Comparison of ENCODE assay signal across 29 cellular contexts in genomic region chr20:50651676-50652075, GRCh38. TPM values are rescaled to one million over a fixed set of nuclear protein-coding genes. Genes with fewer than 3 reads are reported as not detected.
"Had no signal": no experiment of that assay in that cellular context is flagged by ENCODE, and none has a peak within 500 bp of the region (broad histone marks: within the 10 kb centered on the region; RNA-seq: fewer than 3 reads in every experiment).

No MANE protein-coding gene starts in this region.

- H3K27ac ChIP-seq: body of pancreas, pancreas, prostate gland, tibial nerve, VCaP had no signal

- H3K9me3 ChIP-seq: adrenal gland, body of pancreas, esophagus squamous epithelium, pancreas, prostate gland, tibial nerve had no signal

- H3K4me1 ChIP-seq: pancreas, prostate gland had no signal

- H3K4me3 ChIP-seq: adrenal gland, body of pancreas, esophagus squamous epithelium, pancreas, prostate gland, smooth muscle cell, tibial nerve had no signal

- DNase-seq: activated CD4-positive, alpha-beta T cell treated with anti-CD3 and anti-CD28 coated beads for 48 hours; activated CD4-positive, alpha-beta T cell treated with anti-CD3 and anti-CD28 coated beads, Interleukin-2, amount 50 U/mL, for 48 hours; activated CD8-positive, alpha-beta memory T cell treated with anti-CD3 and anti-CD28 coated beads for 24 hours; activated CD8-positive, alpha-beta memory T cell treated with anti-CD3 and anti-CD28 coated beads, Interleukin-2, amount 50 U/mL, for 4 hours; activated effector memory CD4-positive, alpha-beta T cell treated with anti-CD3 and anti-CD28 coated beads, Interleukin-2, amount 50 U/mL, for 16 hours; activated naive CD4-positive, alpha-beta T cell treated with anti-CD3 and anti-CD28 coated beads for 36 hours; activated naive CD8-positive, alpha-beta T cell treated with anti-CD3 and anti-CD28 coated beads for 36 hours; activated T-cell treated with anti-CD3 and anti-CD28 coated beads, Interleukin-2, amount 50 U/mL, for 1 hour; adrenal gland; aorta; body of pancreas; dermis blood vessel endothelial cell; effector CD4-positive, alpha-beta T cell; esophagus squamous epithelium; foreskin melanocyte; left ventricle myocardium superior; naive B cell; nephron progenitor cell; pancreas; retina; stimulated activated CD4-positive, alpha-beta T cell treated with anti-CD3 and anti-CD28 coated beads, Interleukin-15, amount 100 ng/mL, for 24 hours; stimulated activated CD4-positive, alpha-beta T cell treated with anti-CD3 and anti-CD28 coated beads, Interleukin-2, amount 100 ng/mL, for 24 hours; stimulated activated naive CD4-positive, alpha-beta T cell treated with Interleukin-2 at 50 U/mL for 16 hours had no signal

- H3K27me3 ChIP-seq: adrenal gland, body of pancreas, esophagus squamous epithelium, pancreas, tibial nerve had no signal

- H3K36me3 ChIP-seq: adrenal gland, esophagus squamous epithelium, pancreas, prostate gland, tibial nerve had no signal

- ATAC-seq: body of pancreas, left ventricle myocardium superior, pancreas had no signal

RNA-seq across cellular contexts. Expression of gene RIPOR3, which starts 39.7 kb away (rescaled TPM):
- total RNA-seq: activated naive CD4-positive, alpha-beta T cell treated with anti-CD3 and anti-CD28 coated beads for 36 hours; activated naive CD8-positive, alpha-beta T cell treated with anti-CD3 and anti-CD28 coated beads for 36 hours; activated T-helper 1 cell treated with anti-CD3 and anti-CD28 coated beads, Interleukin-12 subunit alpha, Interleukin-12 subunit beta, Interleukin-2, Interleukin-4 antibody, amounts not matched to agents 30 ng/mL and 10 ng/mL and 1 ng/mL, durations not matched to agents 14 hours and 24 hours and 36 hours; T-helper 1 cell treated with Interleukin-12 subunit alpha and Interleukin-12 subunit beta and Interleukin-4 antibody, amounts not matched to agents 30 ng/mL and 1 ng/mL, for 36 hours had no signal
